Comparison of ENCODE assay signal across 8 cellular contexts in the genomic region with DNA sequence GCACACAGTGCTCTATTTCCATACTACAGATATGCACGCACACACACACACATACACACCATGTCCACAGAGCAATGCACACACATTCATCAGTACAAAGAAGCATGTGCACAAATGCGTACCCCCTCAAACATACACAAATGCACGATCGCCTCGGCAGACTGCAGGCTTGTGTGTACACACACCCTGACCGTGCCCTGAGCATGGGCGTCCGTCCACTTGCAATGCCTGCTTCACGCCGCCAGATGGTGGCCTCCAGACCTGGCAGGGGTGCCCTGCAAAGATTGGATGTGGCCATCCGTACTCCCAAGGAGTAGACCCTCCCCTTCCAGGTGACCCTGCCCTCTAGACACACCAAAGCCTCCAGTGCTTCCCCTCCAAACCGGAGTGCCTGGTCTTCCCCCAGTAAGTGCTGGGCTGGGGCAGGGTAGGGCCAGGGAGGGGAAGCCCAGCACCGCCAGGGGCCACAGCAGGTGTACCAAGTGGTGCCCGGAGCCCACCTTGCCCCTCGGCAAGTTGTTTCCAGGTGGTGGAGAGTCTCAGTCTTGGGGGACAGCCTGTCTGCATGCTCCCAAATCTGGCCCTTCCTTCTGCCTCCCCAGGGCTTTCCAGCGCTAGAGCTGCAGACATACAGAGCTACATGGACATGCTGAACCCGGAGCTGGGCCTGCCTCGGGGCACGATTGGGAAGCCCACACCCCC. TPM values are rescaled to one million over a fixed set of nuclear protein-coding genes. Genes with fewer than 3 reads are reported as not detected.
DNase-seq lines count a peak whose midpoint lies in the region; ATAC-seq and TF ChIP-seq lines count a peak whose summit lies in the region.

No MANE protein-coding gene starts in this region.

- H3K9ac ChIP-seq in Karpas-422 (ENCODE audit: low read length), result no peak overlapping the region

- no peaks in the 10 kb centered on the region for H3K27me3 Mint-ChIP-seq in Caco-2 (ENCODE audit: insufficient read depth, unreplicated experiment)

- no TSS peak for BruUV-seq in Caco-2 (replicated peaks; lab: Mats Ljungman, UMichigan)

- H3K4me3 Mint-ChIP-seq in Caco-2 (ENCODE audit: unreplicated experiment), result no peak overlapping the region

- no peaks in the 10 kb centered on the region for H3K4me1 Mint-ChIP-seq in Caco-2 (ENCODE audit: low read depth, unreplicated experiment)

- POLR2A ChIA-PET in Caco-2 (lab: Charles Lee), result no interaction called here

- H3K79me2 ChIP-seq in Karpas-422 (ENCODE audit: low read length), result no peaks in the 10 kb centered on the region

- no peaks in the 10 kb centered on the region; the same call in 1 of the 2 replicates for H4K20me1 ChIP-seq in Karpas-422 (ENCODE audit: insufficient read depth, low read depth, low read length)

- H2AFZ ChIP-seq in Karpas-422 (ENCODE audit: low read length), result no peak overlapping the region

- peak; percentile 32 to 35 for TF ChIP-seq CTCF in Caco-2 (IDR thresholded peaks at IDR 0.05; ENCODE audit: insufficient read depth in 1 of 2, low read depth in 1 of 2, low read length in 1 of 2, severe bottlenecking in 1 of 2, unreplicated experiment in 1 of 2)

- intact Hi-C loops in Caco-2 (cut with micrococcal nuclease; ENCODE audit: unreplicated experiment), result loop anchor here (1.0 kb wide), 1 partner anchor 45 kb away; no protein-coding TSS in a partner anchor

- H3K36me3 ChIP-seq in Caco-2 (ENCODE audit: control insufficient read depth, insufficient read depth, low read length), result no peaks in the 10 kb centered on the region
- no peaks in the 10 kb centered on the region for H3K36me3 ChIP-seq in Karpas-422 (ENCODE audit: insufficient read depth, low read length)

- H3K27me3 ChIP-seq in Caco-2 (replicated peaks; ENCODE audit: control insufficient read depth, insufficient read depth, low read length), result no peaks in the 10 kb centered on the region
- no peaks in the 10 kb centered on the region for H3K27me3 ChIP-seq in Karpas-422 (ENCODE audit: low read length)

- no peak for ATAC-seq in HG02884 (IDR thresholded peaks at IDR 0.05; ENCODE audit: unreplicated experiment)

- no peaks in the 10 kb centered on the region for H3K4me1 ChIP-seq in Caco-2
- H3K4me1 ChIP-seq in Karpas-422 (ENCODE audit: low read length), result peaks cover 13% of the 10 kb centered on the region

- H3K27ac Mint-ChIP-seq in Caco-2 (ENCODE audit: unreplicated experiment), result no peak overlapping the region

- DNase-seq in Caco-2, result peak; percentile 62 to 65
- peak; percentile 78 for DNase-seq in Karpas-422
- DNase-seq in activated naive CD4-positive, alpha-beta T cell treated with Interleukin-2 at 50 U/mL for 16 hours, result peak; percentile 62
- peak; percentile 26 for DNase-seq in kidney glomerular epithelial cell (lab: John Stamatoyannopoulos, UW)
- DNase-seq in HCEC 1CT, result no peak
- no peak for DNase-seq in AG08396 (ENCODE audit: low spot score)
- no peak for DNase-seq in NCI-H2196 treated with DMSO at 0.1 percent for 48 hours (lab: John Stamatoyannopoulos, UW; ENCODE audit: unreplicated experiment)

- H3K4me3 ChIP-seq in Caco-2 (ENCODE audit: low read depth, low read length) (no peak overlapping the region), Karpas-422 (ENCODE audit: low read length) (no peak overlapping the region)

- H3K36me3 Mint-ChIP-seq in Caco-2 (ENCODE audit: insufficient read depth, unreplicated experiment), result no peaks in the 10 kb centered on the region

- no peaks in the 10 kb centered on the region for H3K9me3 ChIP-seq in Caco-2
- H3K9me3 ChIP-seq in Karpas-422 (ENCODE audit: low read length), result no peaks in the 10 kb centered on the region

- H3K9me2 ChIP-seq in Karpas-422 (replicated peaks; ENCODE audit: insufficient read depth, low read length), result no peaks in the 10 kb centered on the region

- H3K4me2 ChIP-seq in Karpas-422 (ENCODE audit: low read depth, low read length, poor library complexity, severe bottlenecking), result no peak overlapping the region

- no peaks in the 10 kb centered on the region for H3K9me3 Mint-ChIP-seq in Caco-2 (ENCODE audit: unreplicated experiment)

- H3K27ac ChIP-seq in Karpas-422 (ENCODE audit: low read length), result no peak overlapping the region

- CTCF ChIA-PET in Caco-2 (lab: Charles Lee), result no interaction called here

RNA-seq across cellular contexts. Expression of a gene that starts 20.6 kb away (rescaled TPM):
- 14.9 and 16.3 TPM in 2 replicates for total RNA-seq in Caco-2 (2022)
- not detected in 2 replicates for total RNA-seq in Karpas-422 (2014; rRNA removed; shearing (Covaris generic); ENCODE audit: low replicate concordance)

RNA-seq across cellular contexts. Expression of a gene that starts 20.8 kb away (rescaled TPM):
- total RNA-seq in Caco-2 (2022), result 15.0 and 16.3 TPM in 2 replicates
- total RNA-seq in Karpas-422 (2014; rRNA removed; shearing (Covaris generic); ENCODE audit: low replicate concordance), result 0.58 TPM in 1 of 2 replicates, not detected in the other

RNA-seq across cellular contexts. Expression of a gene that starts 25.5 kb away (rescaled TPM):
- total RNA-seq in Caco-2 (2022), result 0.37 and 0.91 TPM in 2 replicates
- total RNA-seq in Karpas-422 (2014; rRNA removed; shearing (Covaris generic); ENCODE audit: low replicate concordance), result not detected in 2 replicates

RNA-seq across cellular contexts. Expression of a gene that starts 46.3 kb away (rescaled TPM):
- 11.6 and 12.2 TPM in 2 replicates for total RNA-seq in Caco-2 (2022)
- 0.25 TPM in 1 of 2 replicates, not detected in the other for total RNA-seq in Karpas-422 (2014; rRNA removed; shearing (Covaris generic); ENCODE audit: low replicate concordance)

RNA-seq across cellular contexts. Expression of a gene that starts 51.6 kb away (rescaled TPM):
- 179 and 221 TPM in 2 replicates for total RNA-seq in Caco-2 (2022)
- total RNA-seq in Karpas-422 (2014; rRNA removed; shearing (Covaris generic); ENCODE audit: low replicate concordance), result 11.8 and 25.9 TPM in 2 replicates

Comparison
In these comparisons a context has a peak if more than half of its experiments do, and no peak if none do; other contexts are left out.
1. DNase-seq: peak in Caco-2 (2 of 2), Karpas-422 (single experiment), activated naive CD4-positive, alpha-beta T cell treated with Interleukin-2 at 50 U/mL for 16 hours (single experiment) and kidney glomerular epithelial cell (single experiment); none in HCEC 1CT (single experiment), AG08396 (single experiment) and NCI-H2196 treated with DMSO at 0.1 percent for 48 hours (single experiment).
2. RNA of a gene that starts 20.6 kb away (total RNA-seq): 14.9 to 16.3 TPM in Caco-2; not detected in Karpas-422; every median in the first group is over 10 times any median in the second.
3. RNA of a gene that starts 20.8 kb away (total RNA-seq): 15.0 to 16.3 TPM in Caco-2; 0.58 TPM in Karpas-422; every median in the first group is over 10 times any median in the second.